Comparison of ENCODE assay signal across 8 cellular contexts in genomic region chr11:125063429-125064043, GRCh38. TPM values are rescaled to one million over a fixed set of nuclear protein-coding genes. Genes with fewer than 3 reads are reported as not detected.
DNase-seq lines count a peak whose midpoint lies in the region; ATAC-seq, FAIRE-seq and TF ChIP-seq lines count a peak whose summit lies in the region.

No MANE protein-coding gene starts in this region.

- H3K36me3 ChIP-seq in BJ (ENCODE audit: control insufficient read depth, insufficient read depth, low read length) (no peaks in the 10 kb centered on the region), K562 (ENCODE audit: control insufficient read depth, insufficient read depth, low read length) (no peaks in the 10 kb centered on the region), suprapubic skin (no peaks in the 10 kb centered on the region)

- no TSS peak for BruUV-seq in K562 (replicated peaks; lab: Mats Ljungman, UMichigan)

- no peaks in the 10 kb centered on the region for H4K20me1 ChIP-seq in K562 (replicated peaks; ENCODE audit: control insufficient read depth, insufficient read depth, low read length)

- H3K27ac ChIP-seq in K562 (ENCODE audit: extremely low read depth, low read depth, low read length) (no peak overlapping the region), suprapubic skin (peak overlapping the region; percentile 73)

- in situ Hi-C loops in K562 (cut with MboI): no loop called here

- intact Hi-C loops in K562 (cut with micrococcal nuclease): no loop called here
- intact Hi-C loops in left colon (cut with DNase I, micrococcal nuclease): no loop called here

- H3K4me1 ChIP-seq in K562 (replicated peaks in 1 of 2; ENCODE audit: control insufficient read depth in 2 of 2, insufficient read depth in 2 of 2, low read length in 2 of 2) (peaks cover under 1 to 8% of the 10 kb centered on the region in 2 experiments; a peak in 4 of 5 replicates), suprapubic skin (peaks cover 19% of the 10 kb centered on the region)

- WGBS in K562 (ENCODE audit: insufficient coverage, low coverage, missing lambda C conversion rate): 71% methylated on average over 13 of the region's 38 CpGs
- 10% methylated on average over 16 of the region's 38 CpGs for WGBS in suprapubic skin

- DNase-seq in BJ (ENCODE audit: low read depth) (no peak), K562 (ENCODE audit: extremely low read depth in 1 of 4, low spot score in 3 of 4) (no peak), left colon (peak in 1 of 2 donors; percentile 20), suprapubic skin (ENCODE audit: low spot score in 2 of 2) (no peak), NCI-H2029 (lab: John Stamatoyannopoulos, UW) (no peak)
- DNase-seq in stimulated activated CD4-positive, alpha-beta T cell treated with anti-CD3 and anti-CD28 coated beads, Interleukin-4, amount 100 ng/mL, for 24 hours: no peak

- no peaks in the 10 kb centered on the region for H3K27me3 ChIP-seq in BJ (ENCODE audit: control insufficient read depth, insufficient read depth, low read length)
- H3K27me3 ChIP-seq in K562 (ENCODE audit: control insufficient read depth in 2 of 2, insufficient read depth in 2 of 2, low read length in 2 of 2): no peaks in the 10 kb centered on the region
- H3K27me3 ChIP-seq in suprapubic skin: no peaks in the 10 kb centered on the region

- CTCF ChIA-PET in BJ (lab: Yijun Ruan, JAX): interaction anchor here (0.6 to 1.7 kb wide), 7 partner anchors 14 to 860 kb away, joined by 3 to 5 read pairs (median 3); no protein-coding TSS in a partner anchor
- CTCF ChIA-PET in K562 (lab: Yijun Ruan, JAX; ENCODE audit: low intra/inter-chr PET ratio): no interaction called here

- H3K4me2 ChIP-seq in K562 (ENCODE audit: insufficient read depth, low read length): no peak overlapping the region

- ATAC-seq in GM19324 (IDR thresholded peaks at IDR 0.05; ENCODE audit: low FRiP score, unreplicated experiment) (peak; percentile 24), HG03354 (IDR thresholded peaks at IDR 0.05; ENCODE audit: poor library complexity, severe bottlenecking, unreplicated experiment) (peak; percentile 26), K562 (no peak), left colon (peak; percentile 12)

- H3K9me3 ChIP-seq in K562 (replicated peaks; ENCODE audit: control insufficient read depth, insufficient read depth, low read depth, low read length): no peaks in the 10 kb centered on the region
- no peaks in the 10 kb centered on the region for H3K9me3 ChIP-seq in suprapubic skin

- H3K4me3 ChIP-seq in BJ (ENCODE audit: low read depth, low read length): peak overlapping the region; percentile 69
- H3K4me3 ChIP-seq in K562: no peak overlapping the region
- peak overlapping the region; percentile 74 for H3K4me3 ChIP-seq in suprapubic skin

- no peaks in the 10 kb centered on the region for H3K9me1 ChIP-seq in K562 (ENCODE audit: control insufficient read depth, insufficient read depth, low read length)

- TF ChIP-seq POLR2A in K562 (conservative IDR thresholded peaks at IDR 0.05) (no peak), suprapubic skin (IDR thresholded peaks at IDR 0.05) (no peak)

- no peak overlapping the region for H2AFZ ChIP-seq in K562 (ENCODE audit: low read depth, low read length)

- TF ChIP-seq EP300 in K562 (IDR thresholded peaks at IDR 0.05; ENCODE audit: low read length): no peak
- TF ChIP-seq EP300 in suprapubic skin (IDR thresholded peaks at IDR 0.05): no peak

- TF ChIP-seq RAD21 in K562 (CRISPR knock-in tag; conservative IDR thresholded peaks at IDR 0.05 in 1 of 2, IDR thresholded peaks at IDR 0.05 in 1 of 2): no peak

- H3K79me2 ChIP-seq in K562 (ENCODE audit: control insufficient read depth, insufficient read depth, low read length): no peaks in the 10 kb centered on the region

- H3K9ac ChIP-seq in K562 (ENCODE audit: insufficient read depth in 1 of 2, low read depth in 2 of 2, low read length in 2 of 2): no peak overlapping the region

- no peak for TF ChIP-seq CTCF in BJ (IDR thresholded peaks at IDR 0.05; ENCODE audit: insufficient read depth, low read depth, low read length)
- no peak for TF ChIP-seq CTCF in K562 (IDR thresholded peaks at IDR 0.05 in 2 of 3, conservative IDR thresholded peaks at IDR 0.05 in 1 of 3; ENCODE audit: insufficient read depth in 2 of 3, low read depth in 1 of 3, low read length in 3 of 3)
- TF ChIP-seq CTCF in suprapubic skin (IDR thresholded peaks at IDR 0.05): no peak

- no peak for FAIRE-seq in K562 (lab: Jason Lieb, UNC)

- POLR2A ChIA-PET in BJ (lab: Charles Lee) (no interaction called here), K562 (lab: Yijun Ruan, JAX) (interaction anchor here (0.6 kb wide), 1 partner anchor 246 kb away, joined by 6 read pairs; no protein-coding TSS in a partner anchor)

TF ChIP-seq in K562, 482 proteins besides CTCF, POLR2A, EP300 and RAD21:
- TF ChIP-seq DMBX1 (CRISPR knock-in tag; IDR thresholded peaks at IDR 0.05; ENCODE audit: borderline replicate concordance) (no peak), HDAC8 (tag; IDR thresholded peaks at IDR 0.05) (no peak), THRAP3 (IDR thresholded peaks at IDR 0.05; ENCODE audit: borderline replicate concordance) (no peak), POLR2G (IDR thresholded peaks at IDR 0.05; ENCODE audit: low read depth, low read length) (0 out of 2 replicates have a peak, but pooled peaks have one; percentile 9), ZNF408 (CRISPR knock-in tag; IDR thresholded peaks at IDR 0.05; ENCODE audit: low read depth) (no peak), ZNF280B (CRISPR knock-in tag; IDR thresholded peaks at IDR 0.05) (no peak)
TF ChIP-seq in K562: peak in this region for 1.

RNA-seq across cellular contexts. Expression of gene SLC37A2, which starts 0.4 kb away (rescaled TPM):
- polyA plus RNA-seq in BJ (2011; rRNA removed): 0.63 and 0.75 TPM in 2 replicates
- 0.62 and 0.67 TPM in 2 replicates for polyA minus RNA-seq in BJ (2011; rRNA and poly(A)+ RNA removed)
- 2.5 and 4.6 TPM in 2 replicates for total RNA-seq in K562 (2011; cell fraction: chromatin; rRNA removed; ENCODE audit: low replicate concordance)
- total RNA-seq in K562 (2011; cell fraction: nucleolus; rRNA removed): 2.1 and 2.3 TPM in 2 replicates
- total RNA-seq in K562 (2011; cell fraction: nucleoplasm; rRNA removed): 2.1 and 2.3 TPM in 2 replicates
- 0.27 and 0.57 TPM in 2 replicates for total RNA-seq in K562 (2014; rRNA removed)
- 0.45 and 0.47 TPM in 2 replicates for total RNA-seq in K562 (2014; rRNA removed; fragmentation: Illumina TruSeq; extraction: Trizol)
- total RNA-seq in K562 (2015; rRNA removed; fragmentation: Illumina TruSeq; extraction: Trizol): 0.53 and 0.72 TPM in 2 replicates
- total RNA-seq in K562 (2021): 0.58 and 0.71 TPM in 2 replicates
- polyA plus RNA-seq in K562 (2011; rRNA removed): 0.70 and 0.96 TPM in 2 replicates
- polyA plus RNA-seq in K562 (2011; cell fraction: cytosol; rRNA removed): 0.50 and 1.1 TPM in 2 replicates
- 4.2 and 6.1 TPM in 2 replicates for polyA plus RNA-seq in K562 (2011; cell fraction: nucleus; rRNA removed)
- polyA plus RNA-seq in K562 (2012): 0.62 and 1.8 TPM in 2 replicates
- 0.40 and 0.52 TPM in 2 replicates for polyA plus RNA-seq in K562 (2014; fragmentation: Illumina TruSeq; extraction: Trizol)
- polyA plus RNA-seq in K562 (2014; fragmentation: Nextera tagmentation; extraction: Ambion mirVana): under 1 TPM; 0.01 to 0.11 TPM
- 1.0 and 1.2 TPM in 2 replicates for polyA plus RNA-seq in K562 (2014; rRNA removed)
- polyA minus RNA-seq in K562 (2011; rRNA and poly(A)+ RNA removed): 0.42 and 1.4 TPM in 2 replicates
- not detected in 2 replicates for polyA minus RNA-seq in K562 (2011; cell fraction: cytosol; rRNA and poly(A)+ RNA removed)
- polyA minus RNA-seq in K562 (2011; cell fraction: nucleus; rRNA and poly(A)+ RNA removed): 1.9 and 2.2 TPM in 2 replicates
- total RNA-seq in left colon: 10 to 100 TPM in 1 of 2 donors, 1 to 10 TPM in 1; 6.3 to 25.8 TPM
- 100 to 1,000 TPM in 3 of 4 donors, 10 to 100 TPM in 1; 67.3 to 189 (median 119) TPM for total RNA-seq in suprapubic skin

RNA-seq across cellular contexts. Expression of gene TMEM218, which starts 47.9 kb away (rescaled TPM):
- polyA plus RNA-seq in BJ (2011; rRNA removed) (15.1 and 20.6 TPM in 2 replicates), K562 (2011; rRNA removed) (17.5 and 32.2 TPM in 2 replicates), K562 (2014; fragmentation: Illumina TruSeq; extraction: Trizol) (25.4 and 30.5 TPM in 2 replicates), K562 (2014; fragmentation: Nextera tagmentation; extraction: Ambion mirVana) (10 to 100 TPM; 24.8 to 25.1 TPM), K562 (2014; rRNA removed) (24.7 and 26.6 TPM in 2 replicates)
- polyA minus RNA-seq in BJ (2011; rRNA and poly(A)+ RNA removed): 5.6 and 6.1 TPM in 2 replicates
- total RNA-seq in K562 (2011; cell fraction: chromatin; rRNA removed; ENCODE audit: low replicate concordance): 14.9 and 15.6 TPM in 2 replicates
- 11.4 and 16.0 TPM in 2 replicates for total RNA-seq in K562 (2011; cell fraction: nucleolus; rRNA removed)
- 20.0 and 24.9 TPM in 2 replicates for total RNA-seq in K562 (2011; cell fraction: nucleoplasm; rRNA removed)
- total RNA-seq in K562 (2014; rRNA removed) (13.4 and 19.4 TPM in 2 replicates), K562 (2014; rRNA removed; fragmentation: Illumina TruSeq; extraction: Trizol) (26.9 and 28.7 TPM in 2 replicates), K562 (2015; rRNA removed; fragmentation: Illumina TruSeq; extraction: Trizol) (21.7 and 25.4 TPM in 2 replicates), K562 (2021) (15.9 and 17.2 TPM in 2 replicates), left colon (10 to 100 TPM; 11.3 to 13.3 TPM), suprapubic skin (10 to 100 TPM in 3 of 4 donors, 1 to 10 TPM in 1; 9.9 to 19.9 (median 14.6) TPM)
- 17.6 and 22.3 TPM in 2 replicates for polyA plus RNA-seq in K562 (2011; cell fraction: cytosol; rRNA removed)
- 36.4 and 50.8 TPM in 2 replicates for polyA plus RNA-seq in K562 (2011; cell fraction: nucleus; rRNA removed)
- 23.1 and 29.3 TPM in 2 replicates for polyA plus RNA-seq in K562 (2012)
- polyA minus RNA-seq in K562 (2011; rRNA and poly(A)+ RNA removed): 8.5 and 11.0 TPM in 2 replicates
- polyA minus RNA-seq in K562 (2011; cell fraction: cytosol; rRNA and poly(A)+ RNA removed): 4.2 and 6.5 TPM in 2 replicates
- 11.8 and 13.7 TPM in 2 replicates for polyA minus RNA-seq in K562 (2011; cell fraction: nucleus; rRNA and poly(A)+ RNA removed)
